Comparison of ENCODE assay signal across 7 cellular contexts in the genomic region with DNA sequence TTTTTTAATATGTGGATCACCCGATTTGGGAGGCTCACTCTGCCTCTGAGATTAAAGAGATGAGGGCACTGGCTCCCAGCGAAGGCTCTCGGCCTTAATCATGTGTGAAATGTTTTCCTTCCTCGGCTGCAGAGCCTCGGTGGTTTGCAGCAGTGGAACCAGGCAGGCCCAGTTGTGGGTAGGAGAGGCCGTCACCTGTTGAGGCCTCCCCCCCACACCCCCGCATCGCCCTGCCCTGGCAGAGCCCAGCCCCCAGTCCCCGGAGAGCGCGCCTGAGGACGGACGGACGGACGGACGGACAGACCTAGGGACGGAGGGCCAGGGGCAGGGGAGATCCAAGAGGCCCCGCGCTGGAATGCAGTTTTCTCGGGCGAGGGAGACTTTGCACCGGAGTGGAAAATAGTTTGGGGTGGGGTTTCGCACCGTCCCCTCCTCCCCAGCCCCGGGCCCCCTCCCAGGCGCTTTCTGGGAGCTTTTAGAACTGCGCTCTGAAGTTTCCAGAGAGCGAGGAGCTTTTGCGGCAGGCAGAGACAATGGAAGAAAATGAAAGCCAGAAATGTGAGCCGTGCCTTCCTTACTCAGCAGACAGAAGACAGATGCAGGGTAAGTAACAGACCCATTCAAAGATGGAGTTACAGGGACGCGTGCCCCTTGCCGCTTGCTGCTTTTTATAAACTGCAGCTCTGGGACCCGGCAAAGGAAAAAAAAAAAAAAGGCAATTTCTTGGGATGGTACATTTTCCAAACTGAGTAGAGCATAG. TPM values are rescaled to one million over a fixed set of nuclear protein-coding genes. Genes with fewer than 3 reads are reported as not detected.
DNase-seq lines count a peak whose midpoint lies in the region; ATAC-seq and TF ChIP-seq lines count a peak whose summit lies in the region.

A gene with protein sequence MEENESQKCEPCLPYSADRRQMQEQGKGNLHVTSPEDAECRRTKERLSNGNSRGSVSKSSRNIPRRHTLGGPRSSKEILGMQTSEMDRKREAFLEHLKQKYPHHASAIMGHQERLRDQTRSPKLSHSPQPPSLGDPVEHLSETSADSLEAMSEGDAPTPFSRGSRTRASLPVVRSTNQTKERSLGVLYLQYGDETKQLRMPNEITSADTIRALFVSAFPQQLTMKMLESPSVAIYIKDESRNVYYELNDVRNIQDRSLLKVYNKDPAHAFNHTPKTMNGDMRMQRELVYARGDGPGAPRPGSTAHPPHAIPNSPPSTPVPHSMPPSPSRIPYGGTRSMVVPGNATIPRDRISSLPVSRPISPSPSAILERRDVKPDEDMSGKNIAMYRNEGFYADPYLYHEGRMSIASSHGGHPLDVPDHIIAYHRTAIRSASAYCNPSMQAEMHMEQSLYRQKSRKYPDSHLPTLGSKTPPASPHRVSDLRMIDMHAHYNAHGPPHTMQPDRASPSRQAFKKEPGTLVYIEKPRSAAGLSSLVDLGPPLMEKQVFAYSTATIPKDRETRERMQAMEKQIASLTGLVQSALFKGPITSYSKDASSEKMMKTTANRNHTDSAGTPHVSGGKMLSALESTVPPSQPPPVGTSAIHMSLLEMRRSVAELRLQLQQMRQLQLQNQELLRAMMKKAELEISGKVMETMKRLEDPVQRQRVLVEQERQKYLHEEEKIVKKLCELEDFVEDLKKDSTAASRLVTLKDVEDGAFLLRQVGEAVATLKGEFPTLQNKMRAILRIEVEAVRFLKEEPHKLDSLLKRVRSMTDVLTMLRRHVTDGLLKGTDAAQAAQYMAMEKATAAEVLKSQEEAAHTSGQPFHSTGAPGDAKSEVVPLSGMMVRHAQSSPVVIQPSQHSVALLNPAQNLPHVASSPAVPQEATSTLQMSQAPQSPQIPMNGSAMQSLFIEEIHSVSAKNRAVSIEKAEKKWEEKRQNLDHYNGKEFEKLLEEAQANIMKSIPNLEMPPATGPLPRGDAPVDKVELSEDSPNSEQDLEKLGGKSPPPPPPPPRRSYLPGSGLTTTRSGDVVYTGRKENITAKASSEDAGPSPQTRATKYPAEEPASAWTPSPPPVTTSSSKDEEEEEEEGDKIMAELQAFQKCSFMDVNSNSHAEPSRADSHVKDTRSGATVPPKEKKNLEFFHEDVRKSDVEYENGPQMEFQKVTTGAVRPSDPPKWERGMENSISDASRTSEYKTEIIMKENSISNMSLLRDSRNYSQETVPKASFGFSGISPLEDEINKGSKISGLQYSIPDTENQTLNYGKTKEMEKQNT (N-terminal part only) (plus strand): TSS at position 478 of the 760 bp plus-strand sequence. CDS start 56 bp downstream, at position 534.

- TF ChIP-seq POLR2A in gastroesophageal sphincter (IDR thresholded peaks at IDR 0.05) = no peak

- no peak for DNase-seq in omental fat pad (ENCODE audit: low spot score)
- DNase-seq in OCI-M1 (lab: John Stamatoyannopoulos, UW) = no peak

- no peak for TF ChIP-seq EP300 in gastroesophageal sphincter (IDR thresholded peaks at IDR 0.05)

- TF ChIP-seq CTCF in VCaP (conservative IDR thresholded peaks at IDR 0.05) (no peak), gastroesophageal sphincter (IDR thresholded peaks at IDR 0.05) (no peak), omental fat pad (IDR thresholded peaks at IDR 0.05) (no peak)

- ATAC-seq in GM18511 (IDR thresholded peaks at IDR 0.05; ENCODE audit: unreplicated experiment) (peak; percentile 45), HG02938 (IDR thresholded peaks at IDR 0.05; ENCODE audit: unreplicated experiment) (peak; percentile 29), gastroesophageal sphincter (peak; percentile 56), omental fat pad (ENCODE audit: low FRiP score) (peak; percentile 57), GM21423 (IDR thresholded peaks at IDR 0.05; ENCODE audit: unreplicated experiment) (no peak)

- no peaks in the 10 kb centered on the region for H3K27me3 ChIP-seq in gastroesophageal sphincter

- no peaks in the 10 kb centered on the region for H3K9me3 ChIP-seq in gastroesophageal sphincter

- peaks cover 3 to 36% (median 5%) of the 10 kb centered on the region in 3 donors for H3K4me1 ChIP-seq in gastroesophageal sphincter

- peak within 1 kb of the TSS; percentile 94 for H3K27ac ChIP-seq in VCaP
- H3K27ac ChIP-seq in gastroesophageal sphincter = peak within 1 kb of the TSS; percentile 22 to 92 (median 86)

- WGBS in gastroesophageal sphincter (ENCODE audit: low coverage in 1 of 2), 2 donors = 0 to 2% methylated on average over 6 to 16 of the region's 34 CpGs

- H3K36me3 ChIP-seq in gastroesophageal sphincter = no peaks in the 10 kb centered on the region

- H3K4me3 ChIP-seq in gastroesophageal sphincter = peak within 1 kb of the TSS; percentile 45 to 58

RNA-seq across cellular contexts. Expression of the gene that starts here (rescaled TPM):
- 10 to 100 TPM in 3 of 4 donors, 1 to 10 TPM in 1; 9.7 to 15.3 (median 12.7) TPM for total RNA-seq in gastroesophageal sphincter
- total RNA-seq in omental fat pad = 100 to 1,000 TPM in 1 of 4 donors, 10 to 100 TPM in 3; 12.7 to 156 (median 34.8) TPM
